Comparison of ENCODE assay signal across 21 cellular contexts in the genomic region with DNA sequence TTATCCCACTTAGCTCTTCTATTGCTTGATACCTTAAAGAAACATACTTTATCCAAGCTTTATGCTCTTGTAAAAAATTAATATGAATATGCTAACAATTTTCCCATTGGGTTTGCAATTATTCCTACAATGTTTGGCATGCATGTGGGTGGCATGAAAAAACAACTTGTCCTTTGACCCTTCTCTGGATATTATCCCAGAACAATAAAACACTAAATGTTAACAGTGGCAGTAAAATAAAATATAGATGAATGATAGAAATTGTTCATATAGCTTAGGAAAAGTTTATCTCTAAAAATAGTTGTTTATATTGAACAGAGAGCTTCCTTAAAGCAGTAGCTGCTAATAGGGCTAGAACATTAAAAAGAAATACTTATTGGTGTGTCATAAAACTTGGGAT.
"Had no signal": no experiment of that assay in that cellular context is flagged by ENCODE, and none has a peak within 500 bp of the region (broad histone marks: within the 10 kb centered on the region; RNA-seq: fewer than 3 reads in every experiment).

No MANE protein-coding gene starts in this region.

- DNase-seq: KBM-7, MG63, NCI-H1092, NCI-H1105 treated with DMSO at 0.1 percent for 48 hours, NCI-H1417 treated with DMSO at 0.1 percent for 48 hours, NCI-H146, NCI-H1694 treated with DMSO at 0.1 percent for 48 hours, NCI-H1930, NCI-H2081, NCI-H2107, NCI-H2227 treated with DMSO at 0.1 percent for 48 hours, NCI-H510A, NCI-H524 treated with DMSO at 0.1 percent for 48 hours, NCI-H69, NCI-H774, Right ventricle myocardium superior, RPMI8226, SIG-M5 had no signal

- FAIRE-seq: RCC 7860 had no signal

- H3K36me3 ChIP-seq: MG63, SJSA1 had no signal

- H3K4me1 ChIP-seq: SJSA1 had no signal

- H3K27ac ChIP-seq: SJSA1, SK-N-MC had no signal

- H3K4me3 ChIP-seq: MG63, SJSA1, SK-N-MC had no signal

- H3K27me3 ChIP-seq: MG63, SJSA1 had no signal
